ENCODE assay signal across 28 cellular contexts in the genomic region with DNA sequence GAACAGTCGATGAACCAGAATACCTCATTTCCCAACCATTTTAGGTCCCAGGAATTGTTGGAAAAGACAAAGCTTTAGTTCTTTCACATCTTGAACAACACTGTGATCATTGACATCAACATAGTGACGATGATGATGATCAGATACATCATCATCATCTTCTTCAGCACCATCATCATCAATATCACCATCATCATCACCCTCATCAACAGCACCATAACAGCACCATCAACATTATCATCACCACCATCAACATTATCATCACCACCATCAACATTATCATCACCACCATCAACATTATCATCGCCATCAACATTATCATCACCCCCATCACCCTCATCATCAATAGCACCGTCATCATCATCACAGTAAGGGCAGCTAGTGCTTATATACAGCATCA. TPM values are rescaled to one million over a fixed set of nuclear protein-coding genes. Genes with fewer than 3 reads are reported as not detected.
"Had no signal": no experiment of that assay in that cellular context is flagged by ENCODE, and none has a peak within 500 bp of the region (broad histone marks: within the 10 kb centered on the region; RNA-seq: fewer than 3 reads in every experiment).

No MANE protein-coding gene starts in this region.

- H3K4me1 ChIP-seq: parathyroid adenoma, psoas muscle, suprapubic skin, tibial artery, transverse colon, upper lobe of right lung, vagina had no signal

- H3K4me2 ChIP-seq: neural progenitor cell, smooth muscle cell had no signal

- H3K27ac ChIP-seq: neural progenitor cell, ovary, parathyroid adenoma, psoas muscle, skin epidermis, spleen, suprapubic skin, testis, tibial artery, transverse colon, upper lobe of right lung, vagina had no signal

- H3K9me3 ChIP-seq: ovary, psoas muscle, spleen, suprapubic skin, testis, tibial artery, transverse colon, upper lobe of right lung, vagina had no signal

- H3K27me3 ChIP-seq: neural progenitor cell, ovary, testis, transverse colon, upper lobe of right lung, vagina had no signal

- H3K4me3 ChIP-seq: neural progenitor cell, ovary, psoas muscle, skin epidermis, smooth muscle cell, spleen, suprapubic skin, testis, tibial artery, transverse colon, upper lobe of right lung, vagina had no signal

- H3K36me3 ChIP-seq: neural progenitor cell, ovary, spleen, suprapubic skin, tibial artery, transverse colon, upper lobe of right lung, vagina had no signal

- H2AFZ ChIP-seq: neural progenitor cell, parathyroid adenoma had no signal

- ATAC-seq: naive thymus-derived CD4-positive, alpha-beta T cell; natural killer cell; psoas muscle; right cardiac atrium; sciatic nerve; stimulated activated memory B cell treated with anti-CD40 and anti-IgM and Interleukin-4, amounts not matched to agents 10 μg/mL and 1 μg/mL and 100 μg/mL, for 72 hours; stimulated activated naive CD8-positive, alpha-beta T cell treated with anti-CD3 and anti-CD28 coated beads, Interleukin-15, amount 100 ng/mL, for 72 hours; stimulated activated naive CD8-positive, alpha-beta T cell treated with anti-CD3 and anti-CD28 coated beads, Interleukin-15, Interleukin-2, amounts not matched to agents 100 U/mL and 50 U/mL, for 24 hours; upper lobe of right lung had no signal

- DNase-seq: naive thymus-derived CD4-positive, alpha-beta T cell; natural killer cell; occipital lobe; ovary; psoas muscle; right cardiac atrium; spleen; stimulated activated CD4-positive, alpha-beta T cell treated with anti-CD3 and anti-CD28 coated beads, Interleukin-12 subunit alpha, Interleukin-12 subunit beta, amount 100 ng/mL, for 4 hours; stimulated activated CD4-positive, alpha-beta T cell treated with anti-CD3 and anti-CD28 coated beads, Interleukin-1b, Interleukin-23, amount 100 ng/mL, for 48 hours; stimulated activated CD4-positive, alpha-beta T cell treated with anti-CD3 and anti-CD28 coated beads, Interleukin-4, amount 100 ng/mL, for 1 hour; stimulated activated CD4-positive, alpha-beta T cell treated with anti-CD3 and anti-CD28 coated beads, Interleukin-4, amount 100 ng/mL, for 4 hours; stimulated activated CD8-positive, alpha-beta memory T cell treated with anti-CD3 and anti-CD28 coated beads, Interleukin-4, amount 100 ng/mL, for 48 hours; stimulated activated naive CD4-positive, alpha-beta T cell; stimulated activated naive CD8-positive, alpha-beta T cell treated with anti-CD3 and anti-CD28 coated beads, Interleukin-15, amount 100 ng/mL, for 72 hours; stimulated activated naive CD8-positive, alpha-beta T cell treated with anti-CD3 and anti-CD28 coated beads, Interleukin-15, Interleukin-2, amounts not matched to agents 100 U/mL and 50 U/mL, for 24 hours; substantia nigra; testis; tibial artery; transverse colon had no signal

- H3K9ac ChIP-seq: neural progenitor cell, parathyroid adenoma had no signal

- H3K79me2 ChIP-seq: parathyroid adenoma had no signal

RNA-seq across cellular contexts. Expression of a gene that starts 8.8 kb away (rescaled TPM):
- polyA plus RNA-seq: naive thymus-derived CD4-positive, alpha-beta T cell had no signal
